ENCODE assay signal across 13 cellular contexts in the genomic region with DNA sequence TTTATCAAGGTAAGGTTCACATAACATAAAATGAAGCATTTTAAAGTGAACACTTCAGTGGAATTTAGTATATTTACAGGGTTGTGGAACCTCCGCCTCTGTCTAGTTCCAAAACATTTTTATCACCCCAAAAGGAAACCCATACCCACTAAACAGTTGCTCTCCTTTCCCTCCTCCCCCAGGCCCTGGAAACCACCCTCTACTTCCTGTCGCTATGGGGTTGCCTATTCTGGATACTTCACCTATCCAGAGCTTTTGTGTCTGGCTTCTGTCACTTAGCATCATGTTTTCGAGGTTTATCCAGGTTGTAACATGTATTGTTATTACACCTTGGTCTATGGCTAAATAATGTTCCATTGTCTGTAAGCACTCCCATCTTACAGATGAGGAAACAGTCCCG. TPM values are rescaled to one million over a fixed set of nuclear protein-coding genes. Genes with fewer than 3 reads are reported as not detected.
A peak's percentile ranks its signal among the peaks of the same experiment; 100 is the strongest.
DNase-seq lines count a peak whose midpoint lies in the region; FAIRE-seq and TF ChIP-seq lines count a peak whose summit lies in the region.
"Had no signal": no experiment of that assay in that cellular context is flagged by ENCODE, and none has a peak within 500 bp of the region (broad histone marks: within the 10 kb centered on the region; RNA-seq: fewer than 3 reads in every experiment).

No MANE protein-coding gene starts in this region.

- no peaks in the 10 kb centered on the region for H3K36me3 Mint-ChIP-seq in activated T-cell treated with anti-CD3 and anti-CD28 coated beads, Interleukin-2, amount 50 U/mL, for 24 hours (ENCODE audit: low read depth)
- no peaks in the 10 kb centered on the region for H3K36me3 Mint-ChIP-seq in activated CD4-positive, alpha-beta memory T cell treated with anti-CD3 and anti-CD28 coated beads for 36 hours
- no peaks in the 10 kb centered on the region for H3K36me3 Mint-ChIP-seq in immature natural killer cell

- TF ChIP-seq POLR2A in uterus (IDR thresholded peaks at IDR 0.05): no peak
- no peak for TF ChIP-seq POLR2A in GM12891 (IDR thresholded peaks at IDR 0.05; ENCODE audit: low read depth, low read length)

- no peak for TF ChIP-seq CTCF in uterus (IDR thresholded peaks at IDR 0.05)

- FAIRE-seq in GM12891 (lab: Jason Lieb, UNC): no peak
- FAIRE-seq: TTC549 had no signal

- no peaks in the 10 kb centered on the region for H3K9me3 ChIP-seq in uterus

- intact Hi-C loops in activated CD4-positive, alpha-beta memory T cell treated with anti-CD3 and anti-CD28 coated beads for 36 hours (cut with micrococcal nuclease): no loop called here
- intact Hi-C loops in uterus (cut with DNase I; ENCODE audit: low total_unique reads): no loop called here

- H3K27ac Mint-ChIP-seq in activated T-cell treated with anti-CD3 and anti-CD28 coated beads, Interleukin-2, amount 50 U/mL, for 24 hours: peak overlapping the region; percentile 87
- peak overlapping the region; percentile 70 for H3K27ac Mint-ChIP-seq in activated CD4-positive, alpha-beta memory T cell treated with anti-CD3 and anti-CD28 coated beads for 36 hours
- H3K27ac Mint-ChIP-seq in immature natural killer cell: peak overlapping the region; percentile 63 to 94 (median 83)

- CTCF ChIA-PET in activated CD4-positive, alpha-beta memory T cell treated with anti-CD3 and anti-CD28 coated beads for 36 hours (lab: Charles Lee): interaction anchor here (0.9 to 12.7 kb wide), 8 partner anchors 20 to 887 kb away, joined by 3 to 218 read pairs (median 6); a partner anchor contains a TSS

- H3K36me3 ChIP-seq in uterus: no peaks in the 10 kb centered on the region

- DNase-seq in activated T-cell treated with anti-CD3 and anti-CD28 coated beads, Interleukin-2, amount 50 U/mL, for 24 hours: no peak
- no peak for DNase-seq in activated T-cell treated with anti-CD3 and anti-CD28 coated beads, Interleukin-2, amount 50 U/mL, for 1 hour
- peak; percentile 60 for DNase-seq in activated CD4-positive, alpha-beta memory T cell treated with anti-CD3 and anti-CD28 coated beads for 36 hours
- DNase-seq in immature natural killer cell: peak; percentile 44 to 54 (median 52)
- DNase-seq in uterus: no peak
- DNase-seq in ecto neural progenitor cell (ENCODE audit: low spot score): no peak
- no peak for DNase-seq in GM12891 (ENCODE audit: insufficient read length, low spot score)
- no peak for DNase-seq in cerebellum (ENCODE audit: low spot score)
- DNase-seq: ACHN, activated gamma-delta T cell treated with Interleukin-2 at 50 U/mL for 16 hours, NCI-H2171, retina had no signal

- no peaks in the 10 kb centered on the region for H3K27me3 Mint-ChIP-seq in activated T-cell treated with anti-CD3 and anti-CD28 coated beads, Interleukin-2, amount 50 U/mL, for 24 hours
- no peaks in the 10 kb centered on the region for H3K27me3 Mint-ChIP-seq in activated CD4-positive, alpha-beta memory T cell treated with anti-CD3 and anti-CD28 coated beads for 36 hours
- peaks cover 1 to 11% (median 9%) of the 10 kb centered on the region in 3 donors for H3K27me3 Mint-ChIP-seq in immature natural killer cell (ENCODE audit: low read depth in 3 of 3)

- no peaks in the 10 kb centered on the region for H3K27me3 ChIP-seq in uterus

- H3K4me3 ChIP-seq in uterus: no peak overlapping the region

- peaks cover 5 to 6% of the 10 kb centered on the region in 2 donors for H3K4me1 ChIP-seq in uterus

- H3K9me3 Mint-ChIP-seq in activated T-cell treated with anti-CD3 and anti-CD28 coated beads, Interleukin-2, amount 50 U/mL, for 24 hours: no peaks in the 10 kb centered on the region
- no peaks in the 10 kb centered on the region for H3K9me3 Mint-ChIP-seq in activated CD4-positive, alpha-beta memory T cell treated with anti-CD3 and anti-CD28 coated beads for 36 hours
- no peaks in the 10 kb centered on the region for H3K9me3 Mint-ChIP-seq in immature natural killer cell

- peak overlapping the region; percentile 3 for H3K4me3 Mint-ChIP-seq in activated T-cell treated with anti-CD3 and anti-CD28 coated beads, Interleukin-2, amount 50 U/mL, for 24 hours
- peak overlapping the region; percentile 39 for H3K4me3 Mint-ChIP-seq in activated CD4-positive, alpha-beta memory T cell treated with anti-CD3 and anti-CD28 coated beads for 36 hours
- H3K4me3 Mint-ChIP-seq in immature natural killer cell: peak overlapping the region; percentile 2 to 68 (median 63)

- POLR2A ChIA-PET in activated CD4-positive, alpha-beta memory T cell treated with anti-CD3 and anti-CD28 coated beads for 36 hours (lab: Charles Lee): interaction anchor here (2.6 to 3.7 kb wide), 2 partner anchors 25 to 29 kb away, joined by 15 to 43 read pairs; a partner anchor contains a TSS

- H3K4me1 Mint-ChIP-seq in activated T-cell treated with anti-CD3 and anti-CD28 coated beads, Interleukin-2, amount 50 U/mL, for 24 hours (ENCODE audit: low read depth): peaks cover 63% of the 10 kb centered on the region
- H3K4me1 Mint-ChIP-seq in activated CD4-positive, alpha-beta memory T cell treated with anti-CD3 and anti-CD28 coated beads for 36 hours (ENCODE audit: low read depth): peaks cover 43% of the 10 kb centered on the region
- H3K4me1 Mint-ChIP-seq in immature natural killer cell: peaks cover 43 to 45% of the 10 kb centered on the region in 2 donors

- peak overlapping the region; percentile 99 for H3K27ac ChIP-seq in uterus

TF ChIP-seq in GM12891, 5 proteins besides CTCF, POLR2A, EP300 and RAD21:
- TF ChIP-seq SPI1 (IDR thresholded peaks at IDR 0.05; ENCODE audit: low read depth, low read length) (no peak), POU2F2 (IDR thresholded peaks at IDR 0.05; ENCODE audit: low read depth, low read length) (no peak), TAF1 (IDR thresholded peaks at IDR 0.05; ENCODE audit: low read depth, low read length) (no peak), PAX5 (IDR thresholded peaks at IDR 0.05; ENCODE audit: insufficient read depth, low read length, severe bottlenecking) (no peak), POLR2AphosphoS5 (IDR thresholded peaks at IDR 0.05; ENCODE audit: low read depth, low read length) (no peak)

RNA-seq across cellular contexts. Expression of a gene that starts 27.7 kb away (rescaled TPM):
- total RNA-seq in activated CD4-positive, alpha-beta memory T cell treated with anti-CD3 and anti-CD28 coated beads for 36 hours: 100 to 1,000 TPM; 103 to 107 TPM
- polyA plus RNA-seq in immature natural killer cell: 100 to 1,000 TPM in 1 of 3 donors, 10 to 100 TPM in 2; 36.6 to 126 (median 61.8) TPM
- total RNA-seq in uterus (100 to 1,000 TPM; 170 to 564 (median 315) TPM), cerebellum (26.4 TPM)
- 48.8 TPM for polyA plus RNA-seq in GM12891 (2012; ENCODE audit: low read depth, missing spikeins)

Comparison
In these comparisons a context has a peak if more than half of its experiments do, and no peak if none do; other contexts are left out.
1. DNase-seq: peak in activated CD4-positive, alpha-beta memory T cell treated with anti-CD3 and anti-CD28 coated beads for 36 hours (single experiment) and immature natural killer cell (3 of 3); none in activated T-cell treated with anti-CD3 and anti-CD28 coated beads, Interleukin-2, amount 50 U/mL, for 24 hours (single experiment), activated T-cell treated with anti-CD3 and anti-CD28 coated beads, Interleukin-2, amount 50 U/mL, for 1 hour (single experiment), uterus (0 of 2), ecto neural progenitor cell (single experiment), GM12891 (single experiment) and cerebellum (single experiment).
2. H3K4me3 Mint-ChIP-seq: peak in every context shown above with its lines; median percentile 63 in immature natural killer cell; 39 in activated CD4-positive, alpha-beta memory T cell treated with anti-CD3 and anti-CD28 coated beads for 36 hours; 3 in activated T-cell treated with anti-CD3 and anti-CD28 coated beads, Interleukin-2, amount 50 U/mL, for 24 hours.
3. Peak in every context shown above with its lines, with median percentiles within 50 percentile points of each other: H3K27ac Mint-ChIP-seq.